Comparison of ENCODE assay signal across 19 cellular contexts in the genomic region with DNA sequence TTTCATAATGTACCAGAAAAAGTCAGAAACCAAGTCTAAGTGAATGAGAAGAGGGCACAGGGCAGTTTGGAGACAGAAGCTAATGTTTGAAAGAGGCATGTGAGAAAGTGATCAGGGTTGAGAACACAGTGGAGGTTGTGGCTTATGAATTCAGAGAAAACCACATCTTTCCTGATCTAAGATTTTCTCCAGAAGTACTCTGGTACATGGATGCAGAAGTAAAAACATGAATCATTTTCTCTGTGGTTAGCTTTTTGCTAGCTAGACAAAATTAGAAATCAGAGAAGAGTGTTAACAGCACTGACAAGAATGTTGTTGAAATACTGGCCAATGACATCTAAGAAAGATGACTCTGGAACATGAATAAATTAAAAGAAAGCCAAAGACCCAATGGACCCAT.
A peak's percentile ranks its signal among the peaks of the same experiment; 100 is the strongest.
DNase-seq lines count a peak whose midpoint lies in the region; ATAC-seq and TF ChIP-seq lines count a peak whose summit lies in the region.
"Had no signal": no experiment of that assay in that cellular context is flagged by ENCODE, and none has a peak within 500 bp of the region (broad histone marks: within the 10 kb centered on the region; RNA-seq: fewer than 3 reads in every experiment).

No MANE protein-coding gene starts in this region.

- H3K9me3 ChIP-seq in DND-41 (ENCODE audit: insufficient read depth, low read length, severe bottlenecking), result no peaks in the 10 kb centered on the region
- H3K9me3 ChIP-seq in MM.1S (replicated peaks; ENCODE audit: insufficient read depth, low read length), result no peaks in the 10 kb centered on the region
- H3K9me3 ChIP-seq in prostate gland, result no peaks in the 10 kb centered on the region
- H3K9me3 ChIP-seq: MG63, SK-N-SH had no signal

- H3K4me2 ChIP-seq in DND-41 (ENCODE audit: insufficient read depth, low read length) (no peak overlapping the region), MM.1S (ENCODE audit: low read depth, low read length) (no peak overlapping the region)
- H3K4me2 ChIP-seq: SK-N-SH had no signal

- H3K9me2 ChIP-seq in MM.1S (replicated peaks; ENCODE audit: insufficient read depth, low read length), result no peaks in the 10 kb centered on the region
- H3K9me2 ChIP-seq: SK-N-SH had no signal

- no peak for TF ChIP-seq POLR2A in prostate gland (IDR thresholded peaks at IDR 0.05)

- H3K4me3 ChIP-seq in DND-41 (ENCODE audit: low read depth in 1 of 2, low read length in 2 of 2), result no peak overlapping the region
- no peak overlapping the region for H3K4me3 ChIP-seq in MM.1S (ENCODE audit: low read length)
- H3K4me3 ChIP-seq in prostate gland, result no peak overlapping the region
- H3K4me3 ChIP-seq: MG63 had no signal

- H3K4me1 ChIP-seq in DND-41 (ENCODE audit: insufficient read depth, low read length), result no peaks in the 10 kb centered on the region
- peaks cover 7% of the 10 kb centered on the region for H3K4me1 ChIP-seq in MM.1S (ENCODE audit: low read length)
- no peaks in the 10 kb centered on the region for H3K4me1 ChIP-seq in prostate gland (replicated peaks)

- H3K27ac ChIP-seq in DND-41 (ENCODE audit: low read length) (no peak overlapping the region), MM.1S (ENCODE audit: low read length) (no peak overlapping the region), prostate gland (no peak overlapping the region)

- no peak overlapping the region for H3K27ac Mint-ChIP-seq in stimulated activated naive B cell treated with anti-CD40 and anti-IgM and Interleukin-4, amounts not matched to agents 10 μg/mL and 1 μg/mL and 100 μg/mL, for 72 hours
- H3K27ac Mint-ChIP-seq: CD14-positive monocyte, T-cell had no signal

- peak; percentile 53; the same call in 2 of the 3 replicates for ATAC-seq in DND-41 (ENCODE audit: insufficient read depth, low read depth)
- peak; percentile 36 to 39 for ATAC-seq in stimulated activated naive B cell treated with anti-CD40 and anti-IgM and Interleukin-4, amounts not matched to agents 10 μg/mL and 1 μg/mL and 100 μg/mL, for 72 hours (replicated peaks)
- ATAC-seq in HG03460 (IDR thresholded peaks at IDR 0.05; ENCODE audit: unreplicated experiment), result no peak
- ATAC-seq: T-cell had no signal

- DNase-seq in DND-41 (no peak), MM.1S (peak; percentile 18), astrocyte of the hippocampus (ENCODE audit: low read depth, low spot score) (peak; percentile 14), prostate gland (ENCODE audit: low spot score) (no peak), pons (ENCODE audit: low spot score) (no peak)
- DNase-seq in stimulated activated naive B cell treated with anti-CD40 and anti-IgM and Interleukin-4, amounts not matched to agents 10 μg/mL and 1 μg/mL and 100 μg/mL, for 72 hours, result no peak
- DNase-seq: ACHN; KG1; MG63; NCI-H1105; NCI-H1694; NCI-H2081 treated with DMSO at 0.1 percent for 48 hours; NK-92 treated with Interleukin-12 subunit alpha and Interleukin-12 subunit beta, amount 100 ng/mL, for 24 hours; RPMI8226; SHP77 treated with DMSO at 0.1 percent for 48 hours; SK-N-SH; T-cell had no signal

- no peak overlapping the region for H3K9ac ChIP-seq in DND-41 (ENCODE audit: low read depth, low read length)
- no peak overlapping the region for H3K9ac ChIP-seq in MM.1S (ENCODE audit: low read length)
- H3K9ac ChIP-seq: SK-N-SH had no signal

- no peaks in the 10 kb centered on the region for H3K4me1 Mint-ChIP-seq in stimulated activated naive B cell treated with anti-CD40 and anti-IgM and Interleukin-4, amounts not matched to agents 10 μg/mL and 1 μg/mL and 100 μg/mL, for 72 hours
- H3K4me1 Mint-ChIP-seq: T-cell had no signal

- H4K20me1 ChIP-seq in DND-41 (ENCODE audit: insufficient read depth, low read length), result no peaks in the 10 kb centered on the region
- no peaks in the 10 kb centered on the region for H4K20me1 ChIP-seq in MM.1S (ENCODE audit: insufficient read depth, low read length)

- H3K27me3 Mint-ChIP-seq in stimulated activated naive B cell treated with anti-CD40 and anti-IgM and Interleukin-4, amounts not matched to agents 10 μg/mL and 1 μg/mL and 100 μg/mL, for 72 hours, result no peaks in the 10 kb centered on the region
- H3K27me3 Mint-ChIP-seq: T-cell had no signal

- intact Hi-C loops in prostate gland (cut with DNase I), result no loop called here

- H3K36me3 ChIP-seq in DND-41 (ENCODE audit: insufficient read depth, low read length) (no peaks in the 10 kb centered on the region), MM.1S (replicated peaks; ENCODE audit: insufficient read depth, low read length) (no peaks in the 10 kb centered on the region), prostate gland (no peaks in the 10 kb centered on the region)
- H3K36me3 ChIP-seq: MG63 had no signal

- H3K9me3 Mint-ChIP-seq in stimulated activated naive B cell treated with anti-CD40 and anti-IgM and Interleukin-4, amounts not matched to agents 10 μg/mL and 1 μg/mL and 100 μg/mL, for 72 hours, result peaks cover 0 to 9% of the 10 kb centered on the region in 2 donors

- H3K36me3 Mint-ChIP-seq in stimulated activated naive B cell treated with anti-CD40 and anti-IgM and Interleukin-4, amounts not matched to agents 10 μg/mL and 1 μg/mL and 100 μg/mL, for 72 hours, result no peaks in the 10 kb centered on the region
- H3K36me3 Mint-ChIP-seq: CD14-positive monocyte, T-cell had no signal

- no peak overlapping the region for H2AFZ ChIP-seq in DND-41 (ENCODE audit: low read depth, low read length)
- H2AFZ ChIP-seq in MM.1S (ENCODE audit: low read length), result no peak overlapping the region

- no peaks in the 10 kb centered on the region; the same call in 1 of the 2 replicates for H3F3A ChIP-seq in MM.1S (ENCODE audit: insufficient read depth, low read length)

- no peaks in the 10 kb centered on the region for H3K27me3 ChIP-seq in DND-41 (ENCODE audit: insufficient read depth, low read length, poor library complexity)
- H3K27me3 ChIP-seq in MM.1S (replicated peaks; ENCODE audit: insufficient read depth, low read length), result no peaks in the 10 kb centered on the region
- no peaks in the 10 kb centered on the region for H3K27me3 ChIP-seq in prostate gland (replicated peaks; ENCODE audit: insufficient read depth)
- H3K27me3 ChIP-seq: MG63 had no signal

- H3K4me3 Mint-ChIP-seq in stimulated activated naive B cell treated with anti-CD40 and anti-IgM and Interleukin-4, amounts not matched to agents 10 μg/mL and 1 μg/mL and 100 μg/mL, for 72 hours, result no peak overlapping the region
- H3K4me3 Mint-ChIP-seq: CD14-positive monocyte, T-cell had no signal

- TF ChIP-seq CTCF in DND-41 (IDR thresholded peaks at IDR 0.05; ENCODE audit: borderline replicate concordance, extremely low read depth, low read length, poor library complexity, severe bottlenecking) (no peak), MM.1S (IDR thresholded peaks at IDR 0.05; ENCODE audit: low read length) (no peak), prostate gland (IDR thresholded peaks at IDR 0.05) (no peak)

- H3K79me2 ChIP-seq in DND-41 (ENCODE audit: insufficient read depth, low read length), result no peaks in the 10 kb centered on the region
- no peaks in the 10 kb centered on the region for H3K79me2 ChIP-seq in MM.1S (ENCODE audit: low read length)

Comparison
In these comparisons a context has a peak if more than half of its experiments do, and no peak if none do; other contexts are left out.
1. DNase-seq: peak in MM.1S (single experiment) and astrocyte of the hippocampus (single experiment); none in DND-41 (single experiment), stimulated activated naive B cell treated with anti-CD40 and anti-IgM and Interleukin-4, amounts not matched to agents 10 μg/mL and 1 μg/mL and 100 μg/mL, for 72 hours (single experiment), prostate gland (single experiment) and pons (single experiment).